19 cellular contexts compared by ENCODE assay signal in the genomic region with DNA sequence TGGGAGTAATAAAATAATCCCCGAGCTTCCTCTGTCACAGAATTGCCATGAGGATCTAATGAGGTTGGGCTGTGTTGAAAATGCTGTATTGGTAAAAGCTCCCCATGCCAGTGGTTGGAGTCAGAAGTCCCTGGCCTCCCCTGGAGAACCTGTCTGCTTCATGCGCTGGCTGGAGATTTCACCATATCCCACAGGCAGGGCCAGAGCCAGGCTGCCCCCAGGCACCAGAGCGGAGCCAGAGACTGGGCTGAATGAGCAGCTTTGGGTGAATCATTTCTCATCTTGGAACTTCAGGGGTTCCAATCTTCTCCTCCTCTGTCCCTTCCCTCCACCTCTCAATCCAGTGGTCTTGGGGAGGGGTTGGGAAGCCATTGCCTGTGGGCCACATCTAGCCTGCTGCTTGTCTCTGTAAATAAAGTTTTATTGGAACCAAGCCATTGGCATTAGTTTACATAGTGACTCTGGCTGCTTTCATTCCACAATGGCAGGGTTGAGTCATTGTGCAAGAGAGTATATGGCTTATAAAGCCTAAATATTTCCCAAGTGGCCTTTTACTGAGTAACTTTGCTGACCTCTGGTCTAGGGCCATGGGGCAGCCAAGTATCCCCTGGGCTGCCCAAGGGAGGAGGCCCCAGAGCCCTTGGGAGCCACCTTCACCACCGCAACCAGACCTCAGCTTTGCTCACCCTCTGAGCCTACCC. TPM values are rescaled to one million over a fixed set of nuclear protein-coding genes. Genes with fewer than 3 reads are reported as not detected.
DNase-seq lines count a peak whose midpoint lies in the region; ATAC-seq, FAIRE-seq and TF ChIP-seq lines count a peak whose summit lies in the region.
"Had no signal": no experiment of that assay in that cellular context is flagged by ENCODE, and none has a peak within 500 bp of the region (broad histone marks: within the 10 kb centered on the region; RNA-seq: fewer than 3 reads in every experiment).

No MANE protein-coding gene starts in this region.

- TF ChIP-seq RAD21 in liver (IDR thresholded peaks at IDR 0.05): no peak

- H3K27me3 ChIP-seq in bronchial epithelial cell (ENCODE audit: control insufficient read depth, insufficient read depth, low read length) (peaks cover 1% of the 10 kb centered on the region), liver (ENCODE audit: control insufficient read depth in 4 of 4, insufficient read depth in 4 of 4, low read length in 3 of 4) (no peaks in the 10 kb centered on the region)

- intact Hi-C loops in kidney (cut with DNase I): no loop called here

- FAIRE-seq in bronchial epithelial cell (lab: Jason Lieb, UNC) (no peak), kidney (lab: Jason Lieb, UNC) (no peak)
- FAIRE-seq: GM19239 had no signal

- no peak for ATAC-seq in GM18498 (IDR thresholded peaks at IDR 0.05; ENCODE audit: unreplicated experiment)
- ATAC-seq: naive thymus-derived CD4-positive, alpha-beta T cell; Panc1 had no signal

- peak; percentile 41 for DNase-seq in Daoy (ENCODE audit: low read depth)
- DNase-seq in MV-4-11 (lab: John Stamatoyannopoulos, UW): peak; percentile 9
- DNase-seq in bronchial epithelial cell (ENCODE audit: low read depth): peak; percentile 65
- DNase-seq in activated gamma-delta T cell (lab: John Stamatoyannopoulos, UW): no peak
- no peak for DNase-seq in kidney
- DNase-seq in COLO668 (lab: John Stamatoyannopoulos, UW; ENCODE audit: unreplicated experiment): no peak
- DNase-seq: activated CD4-positive, CD25-positive, alpha-beta regulatory T cell; activated naive CD4-positive, alpha-beta T cell treated with anti-CD3 and anti-CD28 coated beads, Interleukin-2, amount 10 ng/mL, durations not matched to agents 7 days and 5 days; hypothalamus; left ventricle myocardium inferior; naive thymus-derived CD4-positive, alpha-beta T cell; NCI-H1105; NCI-H510A; SW 1271 had no signal

- peaks cover 4% of the 10 kb centered on the region for H3K36me3 ChIP-seq in bronchial epithelial cell (ENCODE audit: control insufficient read depth, insufficient read depth, low read length)
- no peaks in the 10 kb centered on the region for H3K36me3 ChIP-seq in liver (ENCODE audit: control insufficient read depth in 4 of 4, insufficient read depth in 3 of 4, low read depth in 1 of 4, low read length in 3 of 4)
- no peaks in the 10 kb centered on the region for H3K36me3 ChIP-seq in kidney (ENCODE audit: control insufficient read depth in 1 of 2, insufficient read depth in 2 of 2, low read length in 2 of 2)
- H3K36me3 ChIP-seq: tibial nerve had no signal

- no peak for TF ChIP-seq CTCF in bronchial epithelial cell (IDR thresholded peaks at IDR 0.05; ENCODE audit: insufficient read depth, low read length, severe bottlenecking)
- TF ChIP-seq CTCF in liver (IDR thresholded peaks at IDR 0.05; ENCODE audit: low read depth, low read length, missing input control): no peak
- TF ChIP-seq CTCF in kidney (IDR thresholded peaks at IDR 0.05; ENCODE audit: borderline replicate concordance, extremely low read depth, insufficient read depth): no peak

- H3K27ac ChIP-seq in liver (ENCODE audit: low read depth in 1 of 2, low read length in 2 of 2): no peak overlapping the region
- H3K27ac ChIP-seq in kidney (ENCODE audit: low read depth in 2 of 2, low read length in 2 of 2): no peak overlapping the region
- H3K27ac ChIP-seq: left ventricle myocardium inferior, tibial nerve had no signal

- no peak overlapping the region for H3K9ac ChIP-seq in liver (ENCODE audit: low read depth in 1 of 2, low read length in 2 of 2)
- H3K9ac ChIP-seq in kidney (ENCODE audit: low read length in 2 of 2): no peak overlapping the region

- H3K9me3 ChIP-seq in liver (ENCODE audit: control insufficient read depth in 4 of 4, low read length in 3 of 4) (no peaks in the 10 kb centered on the region), kidney (ENCODE audit: control insufficient read depth in 1 of 2, low read length in 2 of 2) (no peaks in the 10 kb centered on the region)
- H3K9me3 ChIP-seq: left ventricle myocardium inferior, tibial nerve had no signal

- H3K4me1 ChIP-seq in liver (ENCODE audit: control insufficient read depth in 4 of 4, insufficient read depth in 4 of 4, low read length in 3 of 4): peaks cover 5 to 13% (median 7%) of the 10 kb centered on the region in 4 donors
- no peaks in the 10 kb centered on the region for H3K4me1 ChIP-seq in kidney (ENCODE audit: control insufficient read depth in 1 of 2, insufficient read depth in 1 of 2, low read depth in 1 of 2, low read length in 2 of 2)

- WGBS in liver: 88% methylated on average over 4 of the region's 4 CpGs

- no peak overlapping the region for H3K4me3 ChIP-seq in bronchial epithelial cell (ENCODE audit: low read depth, low read length)
- H3K4me3 ChIP-seq in liver (ENCODE audit: low read depth in 1 of 3, low read length in 3 of 3): no peak overlapping the region
- H3K4me3 ChIP-seq in kidney (ENCODE audit: low read length in 2 of 2): no peak overlapping the region
- H3K4me3 ChIP-seq: left ventricle myocardium inferior, tibial nerve had no signal

TF ChIP-seq in liver, 16 proteins besides CTCF, POLR2A, EP300 and RAD21 (continues in another document):
- TF ChIP-seq FOXA2 (IDR thresholded peaks at IDR 0.05) (peak; percentile 78), RXRA (IDR thresholded peaks at IDR 0.05) (peak; percentile 79 to 92), TAF1 (conservative IDR thresholded peaks at IDR 0.05) (no peak), JUND (IDR thresholded peaks at IDR 0.05) (peak in 1 of 2 donors; percentile 77), EGR1 (IDR thresholded peaks at IDR 0.05; ENCODE audit: low read depth in 2 of 2) (peak in 1 of 2 donors; percentile 33), SP1 (IDR thresholded peaks at IDR 0.05) (peak; percentile 78), FOXA1 (IDR thresholded peaks at IDR 0.05) (peak; percentile 14), HNF4A (conservative IDR thresholded peaks at IDR 0.05) (peak; percentile 87 to 93), GABPA (IDR thresholded peaks at IDR 0.05 in 1 of 2, conservative IDR thresholded peaks at IDR 0.05 in 1 of 2) (no peak), YY1 (IDR thresholded peaks at IDR 0.05) (peak; percentile 80), NR2F2 (IDR thresholded peaks at IDR 0.05) (peak; percentile 40), HNF4G (IDR thresholded peaks at IDR 0.05) (peak; percentile 57)
- TF ChIP-seq, protein P1, sequence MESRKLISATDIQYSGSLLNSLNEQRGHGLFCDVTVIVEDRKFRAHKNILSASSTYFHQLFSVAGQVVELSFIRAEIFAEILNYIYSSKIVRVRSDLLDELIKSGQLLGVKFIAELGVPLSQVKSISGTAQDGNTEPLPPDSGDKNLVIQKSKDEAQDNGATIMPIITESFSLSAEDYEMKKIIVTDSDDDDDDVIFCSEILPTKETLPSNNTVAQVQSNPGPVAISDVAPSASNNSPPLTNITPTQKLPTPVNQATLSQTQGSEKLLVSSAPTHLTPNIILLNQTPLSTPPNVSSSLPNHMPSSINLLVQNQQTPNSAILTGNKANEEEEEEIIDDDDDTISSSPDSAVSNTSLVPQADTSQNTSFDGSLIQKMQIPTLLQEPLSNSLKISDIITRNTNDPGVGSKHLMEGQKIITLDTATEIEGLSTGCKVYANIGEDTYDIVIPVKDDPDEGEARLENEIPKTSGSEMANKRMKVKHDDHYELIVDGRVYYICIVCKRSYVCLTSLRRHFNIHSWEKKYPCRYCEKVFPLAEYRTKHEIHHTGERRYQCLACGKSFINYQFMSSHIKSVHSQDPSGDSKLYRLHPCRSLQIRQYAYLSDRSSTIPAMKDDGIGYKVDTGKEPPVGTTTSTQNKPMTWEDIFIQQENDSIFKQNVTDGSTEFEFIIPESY (IDR thresholded peaks at IDR 0.05): no peak
- TF ChIP-seq, protein P2, sequence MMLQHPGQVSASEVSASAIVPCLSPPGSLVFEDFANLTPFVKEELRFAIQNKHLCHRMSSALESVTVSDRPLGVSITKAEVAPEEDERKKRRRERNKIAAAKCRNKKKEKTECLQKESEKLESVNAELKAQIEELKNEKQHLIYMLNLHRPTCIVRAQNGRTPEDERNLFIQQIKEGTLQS (IDR thresholded peaks at IDR 0.05): no peak
- TF ChIP-seq, protein P3, sequence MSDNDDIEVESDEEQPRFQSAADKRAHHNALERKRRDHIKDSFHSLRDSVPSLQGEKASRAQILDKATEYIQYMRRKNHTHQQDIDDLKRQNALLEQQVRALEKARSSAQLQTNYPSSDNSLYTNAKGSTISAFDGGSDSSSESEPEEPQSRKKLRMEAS (IDR thresholded peaks at IDR 0.05): no peak

RNA-seq across cellular contexts. Expression of a gene that starts 35.2 kb away (rescaled TPM):
- 0.23 and 1.8 TPM in 2 replicates for total RNA-seq in Daoy (2014; rRNA removed; shearing (Covaris generic))
- total RNA-seq in bronchial epithelial cell: under 0.01 TPM in 1 of 2 replicates, not detected in the other
- total RNA-seq in liver: under 1 TPM in 1 of 2 donors, not detected in 1; 0.08 TPM
- under 1 TPM in 1 of 2 donors, not detected in 1; 0.03 TPM for polyA plus RNA-seq in liver
- total RNA-seq in kidney: 2.9 TPM
- polyA plus RNA-seq in kidney (ENCODE audit: insufficient read depth, low read depth, low replicate concordance): 1.0 TPM
- total RNA-seq: naive thymus-derived CD4-positive, alpha-beta T cell had no signal
- polyA plus RNA-seq: naive thymus-derived CD4-positive, alpha-beta T cell had no signal

RNA-seq across cellular contexts. Expression of a gene that starts 37.1 kb away (rescaled TPM):
- total RNA-seq in Daoy (2014; rRNA removed; shearing (Covaris generic)): 0.34 and 0.77 TPM in 2 replicates
- 21.1 and 34.4 TPM in 2 replicates for total RNA-seq in bronchial epithelial cell
- total RNA-seq in liver: 100 to 1,000 TPM in 1 of 2 donors, 1 to 10 TPM in 1; 2.1 to 114 TPM
- 10 to 100 TPM; 15.2 to 46.4 TPM for polyA plus RNA-seq in liver
- total RNA-seq in kidney: 5.7 TPM
- 6.7 TPM for polyA plus RNA-seq in kidney (ENCODE audit: insufficient read depth, low read depth, low replicate concordance)
- polyA plus RNA-seq: naive thymus-derived CD4-positive, alpha-beta T cell had no signal

Comparison
In these comparisons a context has a peak if more than half of its experiments do, and no peak if none do; other contexts are left out.
1. DNase-seq: peak in Daoy (single experiment), MV-4-11 (single experiment) and bronchial epithelial cell (single experiment); none in activated gamma-delta T cell (single experiment), kidney (single experiment) and COLO668 (single experiment).